7 cellular contexts compared by ENCODE assay signal in genomic region chr13:52651880-52652169, GRCh38. TPM values are rescaled to one million over a fixed set of nuclear protein-coding genes. Genes with fewer than 3 reads are reported as not detected.
DNase-seq lines count a peak whose midpoint lies in the region; ATAC-seq and TF ChIP-seq lines count a peak whose summit lies in the region.

No MANE protein-coding gene starts in this region.

- peaks cover 25% of the 10 kb centered on the region for H3K36me3 Mint-ChIP-seq in activated CD4-positive, alpha-beta T cell treated with anti-CD3 and anti-CD28 coated beads, Interleukin-2, amount 10 ng/mL, durations not matched to agents 7 days and 5 days (ENCODE audit: low read depth)

- H3K27ac Mint-ChIP-seq in activated CD4-positive, alpha-beta T cell treated with anti-CD3 and anti-CD28 coated beads, Interleukin-2, amount 10 ng/mL, durations not matched to agents 7 days and 5 days, result no peak overlapping the region

- intact Hi-C loops in left ventricle myocardium inferior (cut with micrococcal nuclease), result no loop called here

- H3K27me3 ChIP-seq in SJCRH30 (no peaks in the 10 kb centered on the region), left ventricle myocardium inferior (ENCODE audit: low read depth) (no peaks in the 10 kb centered on the region)

- H3K27me3 Mint-ChIP-seq in activated CD4-positive, alpha-beta T cell treated with anti-CD3 and anti-CD28 coated beads, Interleukin-2, amount 10 ng/mL, durations not matched to agents 7 days and 5 days, result no peaks in the 10 kb centered on the region

- ATAC-seq in GM19023 (IDR thresholded peaks at IDR 0.05; ENCODE audit: unreplicated experiment) (peak; percentile 18), HG02763 (IDR thresholded peaks at IDR 0.05; ENCODE audit: unreplicated experiment) (peak; percentile 5)
- peak; percentile 2 for ATAC-seq in stimulated activated naive CD8-positive, alpha-beta T cell treated with anti-CD3 and anti-CD28 coated beads, Interleukin-15, Interleukin-2, amounts not matched to agents 100 U/mL and 50 U/mL, for 24 hours

- H3K4me3 Mint-ChIP-seq in activated CD4-positive, alpha-beta T cell treated with anti-CD3 and anti-CD28 coated beads, Interleukin-2, amount 10 ng/mL, durations not matched to agents 7 days and 5 days, result no peak overlapping the region

- POLR2A ChIA-PET in activated CD4-positive, alpha-beta T cell treated with anti-CD3 and anti-CD28 coated beads, Interleukin-2, amount 10 ng/mL, durations not matched to agents 7 days and 5 days (lab: Charles Lee), result interaction anchor here (2.4 kb wide), 1 partner anchor 35 kb away, joined by 15 read pairs; no protein-coding TSS in a partner anchor

- H3K4me3 ChIP-seq in SJCRH30 (peak overlapping the region; percentile 66), left ventricle myocardium inferior (peak overlapping the region; percentile 92)

- CTCF ChIA-PET in activated CD4-positive, alpha-beta T cell treated with anti-CD3 and anti-CD28 coated beads, Interleukin-2, amount 10 ng/mL, durations not matched to agents 7 days and 5 days (lab: Charles Lee), result interaction anchor here (0.8 to 3.4 kb wide), 7 partner anchors 13 to 455 kb away, joined by 3 to 15 read pairs (median 4); no protein-coding TSS in a partner anchor

- peaks cover 8% of the 10 kb centered on the region; the same call in 1 of the 2 replicates for H3K36me3 ChIP-seq in SJCRH30
- peaks cover 10% of the 10 kb centered on the region for H3K36me3 ChIP-seq in left ventricle myocardium inferior

- TF ChIP-seq CTCF in left ventricle myocardium inferior (IDR thresholded peaks at IDR 0.05; ENCODE audit: borderline replicate concordance), result no peak

- no peaks in the 10 kb centered on the region for H3K4me1 ChIP-seq in SJCRH30
- peaks cover 59% of the 10 kb centered on the region for H3K4me1 ChIP-seq in left ventricle myocardium inferior

- H3K9me3 ChIP-seq in SJCRH30 (replicated peaks) (no peaks in the 10 kb centered on the region), left ventricle myocardium inferior (replicated peaks) (no peaks in the 10 kb centered on the region)

- DNase-seq in SJCRH30 (no peak), left ventricle myocardium inferior (no peak), RKO (ENCODE audit: low spot score) (no peak)
- DNase-seq in stimulated activated naive CD8-positive, alpha-beta T cell treated with anti-CD3 and anti-CD28 coated beads, Interleukin-15, Interleukin-2, amounts not matched to agents 100 U/mL and 50 U/mL, for 24 hours, result no peak
- no peak for DNase-seq in activated CD4-positive, alpha-beta T cell treated with anti-CD3 and anti-CD28 coated beads, Interleukin-2, amount 10 ng/mL, durations not matched to agents 7 days and 5 days

- H3K27ac ChIP-seq in SJCRH30 (peak overlapping the region; percentile 97), left ventricle myocardium inferior (replicated peaks) (peak overlapping the region; percentile 99)

- H3K4me1 Mint-ChIP-seq in activated CD4-positive, alpha-beta T cell treated with anti-CD3 and anti-CD28 coated beads, Interleukin-2, amount 10 ng/mL, durations not matched to agents 7 days and 5 days, result peaks cover 10% of the 10 kb centered on the region

- H3K9me3 Mint-ChIP-seq in activated CD4-positive, alpha-beta T cell treated with anti-CD3 and anti-CD28 coated beads, Interleukin-2, amount 10 ng/mL, durations not matched to agents 7 days and 5 days, result no peaks in the 10 kb centered on the region

RNA-seq across cellular contexts. Expression of gene SUGT1, which starts 0.8 kb away (rescaled TPM):
- 70.7 and 76.2 TPM in 2 replicates for total RNA-seq in SJCRH30 (2014; rRNA removed; shearing (Covaris generic))
- total RNA-seq in left ventricle myocardium inferior, result 57.8 TPM
- total RNA-seq in activated CD4-positive, alpha-beta T cell treated with anti-CD3 and anti-CD28 coated beads, Interleukin-2, amount 10 ng/mL, durations not matched to agents 7 days and 5 days, result 10 to 100 TPM; 44.0 to 48.3 TPM

RNA-seq across cellular contexts. Expression of gene HNRNPA1L2, which starts 9.6 kb away (rescaled TPM):
- 9.4 and 9.6 TPM in 2 replicates for total RNA-seq in SJCRH30 (2014; rRNA removed; shearing (Covaris generic))
- total RNA-seq in left ventricle myocardium inferior, result 3.2 TPM
- 1 to 10 TPM; 7.9 to 9.1 TPM for total RNA-seq in activated CD4-positive, alpha-beta T cell treated with anti-CD3 and anti-CD28 coated beads, Interleukin-2, amount 10 ng/mL, durations not matched to agents 7 days and 5 days
